3 cellular contexts compared by ENCODE assay signal in the genomic region with DNA sequence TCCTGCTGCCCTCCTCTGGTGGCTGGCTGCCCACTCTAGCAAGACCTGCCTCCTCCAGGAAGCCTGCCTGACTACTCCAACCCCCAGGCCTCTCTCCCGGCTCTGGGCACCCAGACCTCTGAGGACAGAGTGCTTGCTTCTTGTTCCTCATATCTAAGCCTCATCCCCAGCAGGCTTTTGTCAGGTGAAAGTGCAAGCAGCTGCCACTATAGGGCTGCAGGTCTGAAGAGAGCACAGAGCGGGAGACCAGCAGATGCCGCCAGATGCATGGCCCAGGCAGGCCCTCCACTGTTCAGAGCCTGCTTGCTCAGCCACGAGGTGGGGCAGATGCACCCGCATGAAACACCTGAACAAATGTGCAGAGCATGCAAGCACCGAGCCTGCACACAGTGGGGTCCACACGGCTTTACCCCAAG.
TF ChIP-seq lines count a peak whose summit lies in the region.

No MANE protein-coding gene starts in this region.

TF ChIP-seq in SK-N-SH, 30 proteins besides CTCF, POLR2A, EP300 and RAD21:
- TF ChIP-seq ELF1 (IDR thresholded peaks at IDR 0.05) (no peak), TEAD4 (IDR thresholded peaks at IDR 0.05; ENCODE audit: borderline replicate concordance, insufficient read depth) (no peak), MXI1 (IDR thresholded peaks at IDR 0.05; ENCODE audit: low read depth, low read length) (no peak), SIN3A (IDR thresholded peaks at IDR 0.05; ENCODE audit: borderline replicate concordance, low read depth, low read length) (no peak), FOSL2 (IDR thresholded peaks at IDR 0.05; ENCODE audit: borderline replicate concordance, low read depth) (no peak), CHD2 (IDR thresholded peaks at IDR 0.05; ENCODE audit: low read length, partially characterized antibody) (no peak), JUND (IDR thresholded peaks at IDR 0.05) (no peak), NRF1 (IDR thresholded peaks at IDR 0.05; ENCODE audit: low read depth, low read length) (no peak), GATA2 (CRISPR knock-in tag; IDR thresholded peaks at IDR 0.05) (no peak), NFIC (IDR thresholded peaks at IDR 0.05; ENCODE audit: borderline replicate concordance) (no peak), YY1 (IDR thresholded peaks at IDR 0.05; ENCODE audit: low read depth) (no peak)
- TF ChIP-seq, protein P1, sequence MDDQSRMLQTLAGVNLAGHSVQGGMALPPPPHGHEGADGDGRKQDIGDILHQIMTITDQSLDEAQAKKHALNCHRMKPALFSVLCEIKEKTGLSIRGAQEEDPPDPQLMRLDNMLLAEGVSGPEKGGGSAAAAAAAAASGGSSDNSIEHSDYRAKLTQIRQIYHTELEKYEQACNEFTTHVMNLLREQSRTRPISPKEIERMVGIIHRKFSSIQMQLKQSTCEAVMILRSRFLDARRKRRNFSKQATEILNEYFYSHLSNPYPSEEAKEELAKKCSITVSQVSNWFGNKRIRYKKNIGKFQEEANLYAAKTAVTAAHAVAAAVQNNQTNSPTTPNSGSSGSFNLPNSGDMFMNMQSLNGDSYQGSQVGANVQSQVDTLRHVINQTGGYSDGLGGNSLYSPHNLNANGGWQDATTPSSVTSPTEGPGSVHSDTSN (IDR thresholded peaks at IDR 0.05): no peak
- TF ChIP-seq, protein P2, sequence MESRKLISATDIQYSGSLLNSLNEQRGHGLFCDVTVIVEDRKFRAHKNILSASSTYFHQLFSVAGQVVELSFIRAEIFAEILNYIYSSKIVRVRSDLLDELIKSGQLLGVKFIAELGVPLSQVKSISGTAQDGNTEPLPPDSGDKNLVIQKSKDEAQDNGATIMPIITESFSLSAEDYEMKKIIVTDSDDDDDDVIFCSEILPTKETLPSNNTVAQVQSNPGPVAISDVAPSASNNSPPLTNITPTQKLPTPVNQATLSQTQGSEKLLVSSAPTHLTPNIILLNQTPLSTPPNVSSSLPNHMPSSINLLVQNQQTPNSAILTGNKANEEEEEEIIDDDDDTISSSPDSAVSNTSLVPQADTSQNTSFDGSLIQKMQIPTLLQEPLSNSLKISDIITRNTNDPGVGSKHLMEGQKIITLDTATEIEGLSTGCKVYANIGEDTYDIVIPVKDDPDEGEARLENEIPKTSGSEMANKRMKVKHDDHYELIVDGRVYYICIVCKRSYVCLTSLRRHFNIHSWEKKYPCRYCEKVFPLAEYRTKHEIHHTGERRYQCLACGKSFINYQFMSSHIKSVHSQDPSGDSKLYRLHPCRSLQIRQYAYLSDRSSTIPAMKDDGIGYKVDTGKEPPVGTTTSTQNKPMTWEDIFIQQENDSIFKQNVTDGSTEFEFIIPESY (IDR thresholded peaks at IDR 0.05; ENCODE audit: borderline replicate concordance, low read depth): no peak
- TF ChIP-seq, protein P3, sequence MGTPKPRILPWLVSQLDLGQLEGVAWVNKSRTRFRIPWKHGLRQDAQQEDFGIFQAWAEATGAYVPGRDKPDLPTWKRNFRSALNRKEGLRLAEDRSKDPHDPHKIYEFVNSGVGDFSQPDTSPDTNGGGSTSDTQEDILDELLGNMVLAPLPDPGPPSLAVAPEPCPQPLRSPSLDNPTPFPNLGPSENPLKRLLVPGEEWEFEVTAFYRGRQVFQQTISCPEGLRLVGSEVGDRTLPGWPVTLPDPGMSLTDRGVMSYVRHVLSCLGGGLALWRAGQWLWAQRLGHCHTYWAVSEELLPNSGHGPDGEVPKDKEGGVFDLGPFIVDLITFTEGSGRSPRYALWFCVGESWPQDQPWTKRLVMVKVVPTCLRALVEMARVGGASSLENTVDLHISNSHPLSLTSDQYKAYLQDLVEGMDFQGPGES (IDR thresholded peaks at IDR 0.05; ENCODE audit: low read depth, low read length): no peak
- TF ChIP-seq, protein P4, sequence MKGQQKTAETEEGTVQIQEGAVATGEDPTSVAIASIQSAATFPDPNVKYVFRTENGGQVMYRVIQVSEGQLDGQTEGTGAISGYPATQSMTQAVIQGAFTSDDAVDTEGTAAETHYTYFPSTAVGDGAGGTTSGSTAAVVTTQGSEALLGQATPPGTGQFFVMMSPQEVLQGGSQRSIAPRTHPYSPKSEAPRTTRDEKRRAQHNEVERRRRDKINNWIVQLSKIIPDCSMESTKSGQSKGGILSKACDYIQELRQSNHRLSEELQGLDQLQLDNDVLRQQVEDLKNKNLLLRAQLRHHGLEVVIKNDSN (IDR thresholded peaks at IDR 0.05; ENCODE audit: borderline replicate concordance, low read depth): no peak
TF ChIP-seq in SK-N-SH: peak in this region for 0.

TF ChIP-seq in SK-N-SH treated with all-trans-retinoic acid at 6 μM for 48 hours, 23 proteins besides CTCF, POLR2A, EP300 and RAD21:
- no peak for TF ChIP-seq CSDC2 (CRISPR knock-in tag; IDR thresholded peaks at IDR 0.05)
- TF ChIP-seq ISL1 (CRISPR knock-in tag; IDR thresholded peaks at IDR 0.05): no peak

TF ChIP-seq in K562, 482 proteins besides CTCF, POLR2A, EP300 and RAD21:
- TF ChIP-seq ZFP36 (IDR thresholded peaks at IDR 0.05; ENCODE audit: low read depth, low read length, partially characterized antibody) (peak; percentile 32), ZNF586 (CRISPR knock-in tag; conservative IDR thresholded peaks at IDR 0.05) (no peak)
- TF ChIP-seq, protein P5, sequence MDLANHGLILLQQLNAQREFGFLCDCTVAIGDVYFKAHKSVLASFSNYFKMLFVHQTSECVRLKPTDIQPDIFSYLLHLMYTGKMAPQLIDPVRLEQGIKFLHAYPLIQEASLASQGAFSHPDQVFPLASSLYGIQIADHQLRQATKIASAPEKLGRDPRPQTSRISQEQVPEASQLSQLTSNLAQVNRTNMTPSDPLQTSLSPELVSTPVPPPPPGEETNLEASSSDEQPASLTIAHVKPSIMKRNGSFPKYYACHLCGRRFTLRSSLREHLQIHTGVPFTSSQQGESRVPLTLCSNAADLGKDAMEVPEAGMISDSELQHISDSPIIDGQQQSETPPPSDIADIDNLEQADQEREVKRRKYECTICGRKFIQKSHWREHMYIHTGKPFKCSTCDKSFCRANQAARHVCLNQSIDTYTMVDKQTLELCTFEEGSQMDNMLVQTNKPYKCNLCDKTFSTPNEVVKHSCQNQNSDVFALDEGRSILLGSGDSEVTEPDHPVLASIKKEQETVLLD (IDR thresholded peaks at IDR 0.05): no peak
